Comparison of ENCODE assay signal across 19 cellular contexts in genomic region chr7:156437021-156437614, GRCh38.
DNase-seq lines count a peak whose midpoint lies in the region; ATAC-seq, FAIRE-seq and TF ChIP-seq lines count a peak whose summit lies in the region.
"Had no signal": no experiment of that assay in that cellular context is flagged by ENCODE, and none has a peak within 500 bp of the region (broad histone marks: within the 10 kb centered on the region; RNA-seq: fewer than 3 reads in every experiment).

No MANE protein-coding gene starts in this region.

- no peak overlapping the region for H4K91ac ChIP-seq in IMR-90 (ENCODE audit: insufficient read depth, low read depth, low read length)

- no peak overlapping the region for H2BK120ac ChIP-seq in IMR-90 (ENCODE audit: low read depth, low read length)

- no peak for TF ChIP-seq CTCF in HepG2 (CRISPR knock-in tag; IDR thresholded peaks at IDR 0.05)
- TF ChIP-seq CTCF in right lobe of liver (IDR thresholded peaks at IDR 0.05), result no peak
- no peak for TF ChIP-seq CTCF in IMR-90 (conservative IDR thresholded peaks at IDR 0.05; ENCODE audit: low read depth, low read length)
- TF ChIP-seq CTCF in nephron progenitor cell (IDR thresholded peaks at IDR 0.05), result no peak

- no peaks in the 10 kb centered on the region for H3K9me1 ChIP-seq in IMR-90 (ENCODE audit: insufficient read depth, low read length)

- H3K4me2 ChIP-seq in HepG2 (ENCODE audit: low read depth, low read length) (no peak overlapping the region), IMR-90 (ENCODE audit: low read depth, low read length) (no peak overlapping the region)

- H2BK20ac ChIP-seq in IMR-90 (ENCODE audit: low read depth, low read length), result no peak overlapping the region

- H3K79me2 ChIP-seq in HepG2 (ENCODE audit: insufficient read depth, low read length), result no peaks in the 10 kb centered on the region

- no peak overlapping the region for H2AK9ac ChIP-seq in IMR-90 (replicated peaks; ENCODE audit: low read depth, low read length, poor library complexity)

- no TSS peak for BruUV-seq in HepG2 (replicated peaks; lab: Mats Ljungman, UMichigan)
- no TSS peak for BruUV-seq in IMR-90 (replicated peaks; lab: Mats Ljungman, UMichigan)

- no peak overlapping the region for H3K4me3 ChIP-seq in HepG2 (replicated peaks in 1 of 3; ENCODE audit: insufficient read depth in 1 of 3, low read depth in 2 of 3, low read length in 3 of 3)
- H3K4me3 ChIP-seq in right lobe of liver, result no peak overlapping the region
- H3K4me3 ChIP-seq in IMR-90 (ENCODE audit: insufficient read depth, low read depth, low read length), result no peak overlapping the region
- H3K4me3 ChIP-seq: HAP-1 had no signal

- FAIRE-seq in HepG2 (lab: Jason Lieb, UNC), result no peak
- FAIRE-seq: GM12891, GM18507, H54 had no signal

- TF ChIP-seq RAD21 in HepG2 (CRISPR knock-in tag; IDR thresholded peaks at IDR 0.05) (no peak), IMR-90 (IDR thresholded peaks at IDR 0.05; ENCODE audit: low read length) (no peak)

- CTCF ChIA-PET in HepG2 (lab: Yijun Ruan, JAX; ENCODE audit: low intra/inter-chr PET ratio, low total read pairs) (no interaction called here), IMR-90 (lab: Yijun Ruan, JAX) (no interaction called here)

- in situ Hi-C loops in HepG2 (cut with HindIII; ENCODE audit: extremely low pct_ligation_motif_present, low pct_unique_long_range_greater_than_20kb) (no loop called here), IMR-90 (cut with MboI; ENCODE audit: low sequenced_read_pairs) (no loop called here)

- H3K4me1 Mint-ChIP-seq in nephron progenitor cell, result peaks cover 6% of the 10 kb centered on the region
- H3K4me1 Mint-ChIP-seq: CD4-positive, alpha-beta memory T cell had no signal

- H3K9ac ChIP-seq in HepG2 (ENCODE audit: insufficient read depth, low read depth, low read length) (no peak overlapping the region), IMR-90 (ENCODE audit: low read depth, low read length) (no peak overlapping the region)

- no peaks in the 10 kb centered on the region for H3K79me1 ChIP-seq in IMR-90 (ENCODE audit: low read depth in 1 of 2, low read length in 2 of 2)

- H2BK15ac ChIP-seq in IMR-90 (ENCODE audit: low read depth, low read length), result no peak overlapping the region

- WGBS in HepG2 (ENCODE audit: low lambda C conversion rate), result 36% methylated on average over 8 of the region's 8 CpGs
- WGBS in right lobe of liver (ENCODE audit: insufficient coverage, low coverage, low lambda C conversion rate, missing lambda C conversion rate), result 79% methylated on average over 6 of the region's 8 CpGs
- WGBS in IMR-90 (ENCODE audit: extremely low coverage in 2 of 2, insufficient read length in 1 of 2), 2 experiments, result 80% methylated on average over 2 of the region's 8 CpGs; no CpG with 5 or more reads in 1 of the 2 experiments

- H3K18ac ChIP-seq in IMR-90 (ENCODE audit: low read depth, low read length), result no peak overlapping the region

- no peak overlapping the region for H3K27ac Mint-ChIP-seq in nephron progenitor cell
- H3K27ac Mint-ChIP-seq: HFFc6 had no signal

- dilution Hi-C loops in IMR-90 (cut with HindIII; ENCODE audit: low sequenced_read_pairs, unreplicated experiment), result no loop called here

- H3K23ac ChIP-seq in IMR-90 (ENCODE audit: low read depth, low read length), result no peak overlapping the region

- H4K5ac ChIP-seq in IMR-90 (ENCODE audit: low read depth, low read length), result no peak overlapping the region

- no peak overlapping the region for H2AFZ ChIP-seq in HepG2 (ENCODE audit: low read length)
- H2AFZ ChIP-seq in IMR-90 (replicated peaks; ENCODE audit: low read length, poor library complexity), result no peak overlapping the region

- H3K4me3 Mint-ChIP-seq in nephron progenitor cell, result no peak overlapping the region
- H3K4me3 Mint-ChIP-seq: CD4-positive, alpha-beta memory T cell; HFFc6 had no signal

- TF ChIP-seq POLR2A in HepG2 (IDR thresholded peaks at IDR 0.05; ENCODE audit: insufficient read depth in 1 of 2, low read depth in 2 of 2, low read length in 2 of 2) (no peak), right lobe of liver (IDR thresholded peaks at IDR 0.05) (no peak), IMR-90 (IDR thresholded peaks at IDR 0.05; ENCODE audit: low read depth, low read length) (no peak)

- H3K9me3 Mint-ChIP-seq in nephron progenitor cell, result no peaks in the 10 kb centered on the region

- no peak overlapping the region for H3K4ac ChIP-seq in IMR-90 (ENCODE audit: low read depth, low read length)

- H3K56ac ChIP-seq in IMR-90 (ENCODE audit: extremely low read depth, insufficient read depth, low read length), result no peak overlapping the region

- peaks cover 4 to 57% of the 10 kb centered on the region in 2 experiments for H3K27me3 ChIP-seq in HepG2 (ENCODE audit: control insufficient read depth in 1 of 2, insufficient read depth in 2 of 2, low read length in 2 of 2)
- H3K27me3 ChIP-seq in right lobe of liver, result no peaks in the 10 kb centered on the region
- no peaks in the 10 kb centered on the region for H3K27me3 ChIP-seq in IMR-90 (ENCODE audit: control insufficient read depth, insufficient read depth, low read length)

- no peak overlapping the region for H4K8ac ChIP-seq in IMR-90 (ENCODE audit: low read depth in 2 of 2, low read length in 2 of 2)

- intact Hi-C loops in HepG2 (cut with micrococcal nuclease; ENCODE audit: unreplicated experiment), result no loop called here
- intact Hi-C loops in right lobe of liver (cut with DNase I), result no loop called here
- intact Hi-C loops in IMR-90 (cut with micrococcal nuclease), result no loop called here

- no peaks in the 10 kb centered on the region; the same call in 1 of the 2 replicates for H3K4me1 ChIP-seq in HepG2 (ENCODE audit: insufficient read depth, low read length)
- H3K4me1 ChIP-seq in right lobe of liver, result no peaks in the 10 kb centered on the region
- H3K4me1 ChIP-seq in IMR-90 (ENCODE audit: control insufficient read depth, insufficient read depth, low read length), result no peaks in the 10 kb centered on the region
- H3K4me1 ChIP-seq: HAP-1 had no signal

- H3K27me3 Mint-ChIP-seq in nephron progenitor cell (ENCODE audit: low read depth, poor library complexity), result peaks cover 8% of the 10 kb centered on the region

- ATAC-seq in HepG2 (no peak), right lobe of liver (no peak), IMR-90 (ENCODE audit: low read depth) (no peak), GM18867 (IDR thresholded peaks at IDR 0.05; ENCODE audit: unreplicated experiment) (no peak)

- H3K36me3 ChIP-seq in HepG2 (replicated peaks in 1 of 2; ENCODE audit: control insufficient read depth in 1 of 2, insufficient read depth in 2 of 2, low read length in 2 of 2), result no peaks in the 10 kb centered on the region
- H3K36me3 ChIP-seq in right lobe of liver, result no peaks in the 10 kb centered on the region
- H3K36me3 ChIP-seq in IMR-90 (ENCODE audit: control insufficient read depth, insufficient read depth, low read length), result no peaks in the 10 kb centered on the region
- H3K36me3 ChIP-seq: HAP-1 had no signal

- H3K14ac ChIP-seq in IMR-90 (replicated peaks; ENCODE audit: low read depth, low read length), result no peak overlapping the region

- no peak overlapping the region for H3K27ac ChIP-seq in HepG2 (ENCODE audit: extremely low read length, insufficient read depth, low read length)
- H3K27ac ChIP-seq in right lobe of liver, result no peak overlapping the region
- no peak overlapping the region for H3K27ac ChIP-seq in IMR-90 (ENCODE audit: insufficient read depth, low read length)

- no peaks in the 10 kb centered on the region for H4K20me1 ChIP-seq in HepG2 (ENCODE audit: insufficient read depth, low read length)
- H4K20me1 ChIP-seq in IMR-90 (ENCODE audit: insufficient read depth, low read length), result no peaks in the 10 kb centered on the region

- DNase-seq in HepG2 (ENCODE audit: low spot score) (no peak), right lobe of liver (no peak), IMR-90 (no peak), foreskin melanocyte (peak; percentile 3), nephron progenitor cell (no peak)
- DNase-seq in stimulated activated CD4-positive, alpha-beta T cell treated with anti-CD3 and anti-CD28 coated beads, Interleukin-4, amount 100 ng/mL, for 24 hours, result no peak
- DNase-seq: 8988T; Calu3; CD4-positive, alpha-beta memory T cell; COR-L47; EL; GDM1; GOT3; HFFc6 had no signal

- H3K9me3 ChIP-seq in HepG2 (ENCODE audit: low read length) (no peaks in the 10 kb centered on the region), right lobe of liver (no peaks in the 10 kb centered on the region), IMR-90 (ENCODE audit: control insufficient read depth, insufficient read depth, low read length) (peaks cover 29% of the 10 kb centered on the region)
- H3K9me3 ChIP-seq: HAP-1 had no signal

- POLR2A ChIA-PET in HepG2 (lab: Yijun Ruan, JAX) (no interaction called here), IMR-90 (lab: Charles Lee; ENCODE audit: unreplicated experiment) (no interaction called here)

- H2AK5ac ChIP-seq in IMR-90 (ENCODE audit: low read depth, low read length), result no peak overlapping the region

- no peak overlapping the region for H2BK5ac ChIP-seq in IMR-90 (ENCODE audit: low read depth, low read length, poor library complexity, severe bottlenecking)

- no peaks in the 10 kb centered on the region for H3K36me3 Mint-ChIP-seq in nephron progenitor cell (ENCODE audit: low read depth)
- H3K36me3 Mint-ChIP-seq: CD4-positive, alpha-beta memory T cell had no signal

- no peak for TF ChIP-seq EP300 in HepG2 (IDR thresholded peaks at IDR 0.05; ENCODE audit: low read depth in 2 of 2, low read length in 2 of 2)
- TF ChIP-seq EP300 in HepG2 (CRISPR knock-in tag; IDR thresholded peaks at IDR 0.05; ENCODE audit: borderline replicate concordance), result no peak

TF ChIP-seq in HepG2, 621 proteins besides CTCF, POLR2A, EP300 and RAD21 (continues in another document):
- peak; percentile 63 for TF ChIP-seq MAFF (IDR thresholded peaks at IDR 0.05; ENCODE audit: low read depth, low read length)
- TF ChIP-seq MAFK (conservative IDR thresholded peaks at IDR 0.05 in 1 of 2, IDR thresholded peaks at IDR 0.05 in 1 of 2; ENCODE audit: low read length in 2 of 2), result peak; percentile 53 to 83
- TF ChIP-seq ZNF569 (CRISPR knock-in tag; IDR thresholded peaks at IDR 0.05; ENCODE audit: borderline replicate concordance), result no peak
- no peak for TF ChIP-seq PLRG1 (conservative IDR thresholded peaks at IDR 0.05)

TF ChIP-seq in IMR-90, 13 proteins besides CTCF, POLR2A, EP300 and RAD21 (continues in another document):
- TF ChIP-seq MAFK (IDR thresholded peaks at IDR 0.05; ENCODE audit: low read depth, low read length) (peak; percentile 58; the same call in 1 of the 2 replicates), FOS (IDR thresholded peaks at IDR 0.05; ENCODE audit: low read depth, low read length) (no peak), MAZ (IDR thresholded peaks at IDR 0.05; ENCODE audit: borderline replicate concordance, low read depth, low read length) (no peak), RFX5 (IDR thresholded peaks at IDR 0.05; ENCODE audit: low read depth, low read length) (no peak)
